In the genomic region with DNA sequence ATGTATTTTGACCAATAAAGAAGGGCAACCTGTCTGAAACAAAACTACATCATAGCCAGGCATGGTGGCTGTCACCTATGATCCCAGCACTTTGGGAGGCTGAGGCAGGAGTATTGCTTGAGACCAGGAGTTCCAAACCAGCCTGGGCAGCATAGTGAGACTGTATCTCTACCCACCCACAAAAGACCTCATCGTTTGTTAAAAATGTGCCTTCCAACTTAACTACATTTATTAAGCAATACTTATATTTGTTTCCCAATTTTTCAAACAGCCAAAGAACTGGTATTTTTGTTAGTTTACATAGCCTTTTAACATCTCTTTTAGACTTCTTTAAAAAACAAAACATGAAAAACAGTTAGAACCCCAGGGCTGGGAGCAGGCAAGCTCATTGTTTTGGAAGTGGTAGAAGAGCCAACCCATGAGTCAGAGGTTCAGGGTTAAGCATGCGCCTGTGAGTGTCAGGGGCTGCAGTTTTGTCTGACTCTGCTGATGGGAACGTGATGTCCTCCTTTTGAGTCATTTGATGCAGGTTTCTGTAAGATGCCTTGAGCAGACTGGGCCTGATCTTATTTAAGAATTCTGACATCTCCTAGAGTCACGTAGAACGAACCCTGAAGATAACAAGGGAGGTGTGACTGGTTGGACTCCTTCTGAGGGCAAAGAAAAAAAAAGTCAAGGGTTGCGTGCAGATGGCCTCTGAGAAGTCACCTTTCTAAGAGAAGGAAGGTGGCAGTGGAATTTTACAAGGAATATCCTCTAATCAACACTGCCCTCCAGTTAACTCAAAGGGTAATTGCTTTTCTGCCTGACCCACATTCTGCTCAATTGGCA, we compare ENCODE assay signal across 11 cellular contexts. TPM values are rescaled to one million over a fixed set of nuclear protein-coding genes. Genes with fewer than 3 reads are reported as not detected.
A peak's percentile ranks its signal among the peaks of the same experiment; 100 is the strongest.
DNase-seq lines count a peak whose midpoint lies in the region; ATAC-seq, FAIRE-seq and TF ChIP-seq lines count a peak whose summit lies in the region.
"Had no signal": no experiment of that assay in that cellular context is flagged by ENCODE, and none has a peak within 500 bp of the region (broad histone marks: within the 10 kb centered on the region; RNA-seq: fewer than 3 reads in every experiment).

No MANE protein-coding gene starts in this region.

- DNase-seq in AG08395 (ENCODE audit: low spot score) (peak; percentile 90), PC-3 (peak; percentile 62), endothelial cell of umbilical vein (ENCODE audit: low read depth, low spot score) (peak; percentile 73), non-pigmented ciliary epithelial cell (ENCODE audit: low read depth) (peak; percentile 71), GM10248 (ENCODE audit: extremely low spot score) (no peak), NCI-H2107 (lab: John Stamatoyannopoulos, UW) (no peak), DMS 273 treated with DMSO at 0.1 percent for 48 hours (lab: John Stamatoyannopoulos, UW) (no peak)
- no peak for DNase-seq in activated naive CD4-positive, alpha-beta T cell treated with Interleukin-2 at 50 U/mL for 16 hours
- DNase-seq: activated CD4-positive, alpha-beta T cell treated with anti-CD3 and anti-CD28 coated beads, Interleukin-2, amount 10 ng/mL, durations not matched to agents 24 days and 14 days; CD4-positive, CD25-positive, alpha-beta regulatory T cell had no signal

- CTCF ChIA-PET in PC-3 (lab: Charles Lee): interaction anchor here (0.5 kb wide), 1 partner anchor 155 kb away, joined by 3 read pairs; no protein-coding TSS in a partner anchor
- CTCF ChIA-PET in endothelial cell of umbilical vein (lab: Charles Lee): interaction anchor here (1.0 to 17.5 kb wide), 6 partner anchors 12 to 270 kb away, joined by 3 to 493 read pairs (median 6); no protein-coding TSS in a partner anchor
- CTCF ChIA-PET in GM10248 (lab: Yijun Ruan, JAX): interaction anchor here (1.1 to 11.7 kb wide), 5 partner anchors 9 to 155 kb away, joined by 4 to 150 read pairs (median 46); no protein-coding TSS in a partner anchor

- TF ChIP-seq POLR2A in endothelial cell of umbilical vein (IDR thresholded peaks at IDR 0.05; ENCODE audit: low read depth, low read length): no peak

- ATAC-seq in PC-3: peak; percentile 19; the same call in 1 of the 2 replicates
- ATAC-seq: Panc1 had no signal

- H3K4me3 ChIP-seq in PC-3 (ENCODE audit: low read length) (no peak overlapping the region), endothelial cell of umbilical vein (replicated peaks in 1 of 3; ENCODE audit: insufficient read depth in 1 of 3, low read depth in 1 of 3, low read length in 3 of 3) (no peak overlapping the region)

- no peaks in the 10 kb centered on the region for H3F3A ChIP-seq in PC-3 (ENCODE audit: low read length, unreplicated experiment)

- H3K9ac ChIP-seq in PC-3 (ENCODE audit: low read length) (no peak overlapping the region), endothelial cell of umbilical vein (replicated peaks; ENCODE audit: extremely low read depth, insufficient read depth, low read length) (no peak overlapping the region)

- peaks cover 38% of the 10 kb centered on the region for H3K36me3 ChIP-seq in PC-3 (ENCODE audit: low read depth, low read length)
- H3K36me3 ChIP-seq in endothelial cell of umbilical vein (ENCODE audit: control insufficient read depth in 2 of 2, extremely low read depth in 1 of 2, insufficient read depth in 2 of 2, low read length in 2 of 2): peaks cover 3 to 10% of the 10 kb centered on the region in 2 experiments

- H3K4me1 ChIP-seq in PC-3 (ENCODE audit: insufficient read depth, low read length) (peaks cover 14% of the 10 kb centered on the region), endothelial cell of umbilical vein (ENCODE audit: control insufficient read depth, extremely low read depth, insufficient read depth, low read length) (peaks cover 17% of the 10 kb centered on the region)

- TF ChIP-seq CTCF in PC-3 (conservative IDR thresholded peaks at IDR 0.05; ENCODE audit: low read depth, low read length) (no peak), endothelial cell of umbilical vein (IDR thresholded peaks at IDR 0.05; ENCODE audit: extremely low read depth in 1 of 2, insufficient read depth in 1 of 2, low read depth in 1 of 2, low read length in 2 of 2) (no peak), GM10248 (IDR thresholded peaks at IDR 0.05; ENCODE audit: control extremely low read depth, extremely low read depth, low read depth, missing control alignments) (no peak)

- intact Hi-C loops in PC-3 (cut with micrococcal nuclease): no loop called here
- intact Hi-C loops in endothelial cell of umbilical vein (cut with micrococcal nuclease): loop anchor here (5.0 kb wide), 1 partner anchor 52 kb away; no protein-coding TSS in a partner anchor

- no peaks in the 10 kb centered on the region for H3K9me3 ChIP-seq in PC-3 (ENCODE audit: low read length)
- no peaks in the 10 kb centered on the region for H3K9me3 ChIP-seq in endothelial cell of umbilical vein (replicated peaks; ENCODE audit: control insufficient read depth, insufficient read depth, low read length)

- H3K4me2 ChIP-seq in PC-3 (ENCODE audit: low read length): no peak overlapping the region
- peak overlapping the region; percentile 14 for H3K4me2 ChIP-seq in endothelial cell of umbilical vein (ENCODE audit: insufficient read depth, low read length)

- H3K9me1 ChIP-seq in endothelial cell of umbilical vein (replicated peaks; ENCODE audit: control insufficient read depth, extremely low read depth, insufficient read depth, low read length): no peaks in the 10 kb centered on the region

- H4K20me1 ChIP-seq in PC-3 (ENCODE audit: low read length) (no peaks in the 10 kb centered on the region), endothelial cell of umbilical vein (replicated peaks; ENCODE audit: control insufficient read depth, extremely low read depth, insufficient read depth, low read length) (no peaks in the 10 kb centered on the region)

- H3K27me3 ChIP-seq in PC-3 (ENCODE audit: low read length) (no peaks in the 10 kb centered on the region), endothelial cell of umbilical vein (ENCODE audit: control insufficient read depth in 2 of 2, insufficient read depth in 2 of 2, low read length in 2 of 2) (no peaks in the 10 kb centered on the region)

- H3K27ac ChIP-seq in PC-3 (ENCODE audit: low read length) (peak overlapping the region; percentile 12; the same call in 1 of the 2 replicates), endothelial cell of umbilical vein (ENCODE audit: insufficient read depth, low read depth, low read length) (peak overlapping the region; percentile 57)

- H2AFZ ChIP-seq in PC-3 (ENCODE audit: low read length) (no peak overlapping the region), endothelial cell of umbilical vein (ENCODE audit: low read depth, low read length) (no peak overlapping the region)

- no peaks in the 10 kb centered on the region for H3K9me2 ChIP-seq in PC-3 (replicated peaks; ENCODE audit: low read length)

- H3K79me2 ChIP-seq in PC-3 (ENCODE audit: low read length) (no peaks in the 10 kb centered on the region), endothelial cell of umbilical vein (ENCODE audit: control insufficient read depth, insufficient read depth, low read length) (no peaks in the 10 kb centered on the region)

- dilution Hi-C loops in endothelial cell of umbilical vein (cut with MboI; ENCODE audit: extremely low pct_ligation_motif_present, low sequenced_read_pairs): no loop called here

- no TSS peak for BruUV-seq in PC-3 (replicated peaks; lab: Mats Ljungman, UMichigan)
- no TSS peak for BruUV-seq in endothelial cell of umbilical vein (replicated peaks; lab: Mats Ljungman, UMichigan)

- peak; percentile 92 for FAIRE-seq in endothelial cell of umbilical vein (lab: Jason Lieb, UNC)

- POLR2A ChIA-PET in PC-3 (lab: Charles Lee; ENCODE audit: unreplicated experiment) (interaction anchor here (0.7 kb wide), 1 partner anchor 128 kb away, joined by 3 read pairs; no protein-coding TSS in a partner anchor), endothelial cell of umbilical vein (lab: Charles Lee) (no interaction called here), GM10248 (lab: Yijun Ruan, JAX) (no interaction called here)

TF ChIP-seq in endothelial cell of umbilical vein, 7 proteins besides CTCF, POLR2A, EP300 and RAD21:
- TF ChIP-seq, protein P1, sequence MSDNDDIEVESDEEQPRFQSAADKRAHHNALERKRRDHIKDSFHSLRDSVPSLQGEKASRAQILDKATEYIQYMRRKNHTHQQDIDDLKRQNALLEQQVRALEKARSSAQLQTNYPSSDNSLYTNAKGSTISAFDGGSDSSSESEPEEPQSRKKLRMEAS (IDR thresholded peaks at IDR 0.05; ENCODE audit: insufficient read depth, insufficient read length): no peak
- TF ChIP-seq JUN (IDR thresholded peaks at IDR 0.05; ENCODE audit: borderline replicate concordance, insufficient read depth, insufficient read length, low read depth): peak; percentile 8
- TF ChIP-seq FOS (IDR thresholded peaks at IDR 0.05; ENCODE audit: borderline replicate concordance, insufficient read depth, low read length): peak; percentile 76

RNA-seq across cellular contexts. Expression of a gene that starts 53.8 kb away (rescaled TPM):
- total RNA-seq in PC-3 (2014; rRNA removed) (not detected in 2 replicates), endothelial cell of umbilical vein (not detected in 2 replicates)
- not detected in 2 replicates for polyA plus RNA-seq in endothelial cell of umbilical vein
- polyA plus RNA-seq in endothelial cell of umbilical vein (2011; cell fraction: cytosol; rRNA removed): not detected in 2 replicates
- polyA plus RNA-seq in endothelial cell of umbilical vein (2011; cell fraction: nucleus; rRNA removed): not detected in 2 replicates
- polyA plus RNA-seq in endothelial cell of umbilical vein (2012): not detected in 2 replicates
- polyA minus RNA-seq in endothelial cell of umbilical vein: not detected in 2 replicates
- polyA minus RNA-seq in endothelial cell of umbilical vein (2011; cell fraction: cytosol; rRNA and poly(A)+ RNA removed): not detected
- not detected in 2 replicates for polyA minus RNA-seq in endothelial cell of umbilical vein (2011; cell fraction: nucleus; rRNA and poly(A)+ RNA removed)

Comparison
In these comparisons a context has a peak if more than half of its experiments do, and no peak if none do; other contexts are left out.
1. DNase-seq: peak in AG08395 (single experiment), PC-3 (single experiment), endothelial cell of umbilical vein (single experiment) and non-pigmented ciliary epithelial cell (single experiment); none in GM10248 (single experiment), NCI-H2107 (single experiment), DMS 273 treated with DMSO at 0.1 percent for 48 hours (single experiment) and activated naive CD4-positive, alpha-beta T cell treated with Interleukin-2 at 50 U/mL for 16 hours (single experiment).